1 cellular context compared by ENCODE assay signal in genomic region chr2:231411871-231412615, GRCh38.
TF ChIP-seq lines count a peak whose summit lies in the region.

No MANE protein-coding gene starts in this region.

TF ChIP-seq in H1, 55 proteins besides CTCF, POLR2A, EP300 and RAD21:
- TF ChIP-seq ZNF274 (IDR thresholded peaks at IDR 0.05; ENCODE audit: borderline replicate concordance, extremely low read depth, low read length) (no peak), ATF3 (IDR thresholded peaks at IDR 0.05; ENCODE audit: insufficient read depth, low read depth, low read length) (no peak), SAP30 (IDR thresholded peaks at IDR 0.05; ENCODE audit: insufficient read depth, insufficient replicate concordance, low read length) (no peak), ASH2L (IDR thresholded peaks at IDR 0.05; ENCODE audit: low read length) (peak; percentile 17), TAF7 (optimal IDR thresholded peaks at IDR 0.05; ENCODE audit: borderline replicate concordance, low read depth, low read length) (no peak), RFX5 (IDR thresholded peaks at IDR 0.05; ENCODE audit: borderline replicate concordance, low read depth, low read length) (no peak), POLR2AphosphoS5 (IDR thresholded peaks at IDR 0.05; ENCODE audit: low read depth, low read length) (peak; percentile 51; the same call in 1 of the 2 replicates), HDAC2 (IDR thresholded peaks at IDR 0.05; ENCODE audit: borderline replicate concordance in 1 of 2, low read depth in 2 of 2, low read length in 2 of 2) (peak; percentile 73 to 95; a peak in 3 of 4 replicates), MAX (IDR thresholded peaks at IDR 0.05) (peak; percentile 52), YY1 (IDR thresholded peaks at IDR 0.05; ENCODE audit: low read depth, low read length) (no peak), CREB1 (IDR thresholded peaks at IDR 0.05) (peak; percentile 82), TCF12 (IDR thresholded peaks at IDR 0.05; ENCODE audit: low read depth, low read length) (no peak), EGR1 (IDR thresholded peaks at IDR 0.05; ENCODE audit: borderline replicate concordance, low read depth, low read length) (peak; percentile 43; the same call in 1 of the 2 replicates), POU5F1 (IDR thresholded peaks at IDR 0.05; ENCODE audit: low read depth, low read length) (no peak), TBP (IDR thresholded peaks at IDR 0.05; ENCODE audit: low read depth, low read length) (no peak; the same call in 1 of the 2 replicates), KDM4A (IDR thresholded peaks at IDR 0.05; ENCODE audit: low read depth, low read length, severe bottlenecking) (peak; percentile 47), JUN (IDR thresholded peaks at IDR 0.05; ENCODE audit: low read depth, low read length) (no peak), SRF (IDR thresholded peaks at IDR 0.05; ENCODE audit: low read depth, low read length) (no peak), HDAC6 (IDR thresholded peaks at IDR 0.05; ENCODE audit: low read depth, low read length) (no peak), SIX5 (IDR thresholded peaks at IDR 0.05; ENCODE audit: low read depth, low read length) (no peak), NRF1 (IDR thresholded peaks at IDR 0.05; ENCODE audit: low read depth, low read length) (no peak), GABPA (IDR thresholded peaks at IDR 0.05; ENCODE audit: borderline replicate concordance, insufficient read depth, low read length) (no peak), RBBP5 (IDR thresholded peaks at IDR 0.05; ENCODE audit: borderline replicate concordance, low read depth, low read length) (peak; percentile 64; the same call in 1 of the 2 replicates), SIN3A (conservative IDR thresholded peaks at IDR 0.05 in 1 of 2, IDR thresholded peaks at IDR 0.05 in 1 of 2; ENCODE audit: low read depth in 1 of 2, low read length in 2 of 2) (no peak; a peak in 1 of 4 replicates), SP4 (IDR thresholded peaks at IDR 0.05; ENCODE audit: low read length) (no peak), CBX5 (IDR thresholded peaks at IDR 0.05; ENCODE audit: low read depth, low read length) (no peak), PHF8 (conservative IDR thresholded peaks at IDR 0.05; ENCODE audit: low read depth, low read length) (no peak; the same call in 1 of the 2 replicates), CTBP2 (IDR thresholded peaks at IDR 0.05; ENCODE audit: borderline replicate concordance, insufficient read depth, insufficient read length, low read length) (peak; percentile 50), BCL11A (IDR thresholded peaks at IDR 0.05; ENCODE audit: low read depth in 2 of 2, low read length in 2 of 2) (no peak), SUZ12 (IDR thresholded peaks at IDR 0.05; ENCODE audit: low read length) (no peak), RNF2 (IDR thresholded peaks at IDR 0.05; ENCODE audit: borderline replicate concordance, low read depth, low read length, missing control alignments, poor library complexity, severe bottlenecking) (no peak), MAFK (IDR thresholded peaks at IDR 0.05; ENCODE audit: low read depth, low read length) (no peak), GTF2F1 (IDR thresholded peaks at IDR 0.05; ENCODE audit: borderline replicate concordance, low read depth, low read length) (peak; percentile 26; the same call in 1 of the 2 replicates), KDM5A (IDR thresholded peaks at IDR 0.05; ENCODE audit: low read length) (no peak), KDM1A (IDR thresholded peaks at IDR 0.05; ENCODE audit: borderline replicate concordance, low read length) (no peak), NANOG (IDR thresholded peaks at IDR 0.05; ENCODE audit: insufficient read depth, low read depth, low read length, poor library complexity, severe bottlenecking) (no peak), SIRT6 (IDR thresholded peaks at IDR 0.05; ENCODE audit: low read length) (no peak), RXRA (IDR thresholded peaks at IDR 0.05; ENCODE audit: insufficient read depth, low read depth, low read length) (no peak), FOSL1 (IDR thresholded peaks at IDR 0.05; ENCODE audit: insufficient read depth, low read depth, low read length) (no peak), CHD2 (IDR thresholded peaks at IDR 0.05; ENCODE audit: low read length) (no peak), JUND (IDR thresholded peaks at IDR 0.05; ENCODE audit: low read length) (no peak), SP2 (IDR thresholded peaks at IDR 0.05; ENCODE audit: low read length) (no peak), EZH2 (IDR thresholded peaks at IDR 0.05; ENCODE audit: low read depth, low read length, severe bottlenecking) (no peak), BACH1 (IDR thresholded peaks at IDR 0.05; ENCODE audit: low read length) (peak; percentile 58; the same call in 1 of the 2 replicates), TAF1 (IDR thresholded peaks at IDR 0.05; ENCODE audit: low read depth, low read length) (peak; percentile 33; the same call in 1 of the 2 replicates), CEBPB (IDR thresholded peaks at IDR 0.05; ENCODE audit: low read depth, low read length) (no peak), SP1 (IDR thresholded peaks at IDR 0.05; ENCODE audit: low read depth, low read length) (0 out of 2 replicates have a peak, but pooled peaks have one; percentile 33), TEAD4 (IDR thresholded peaks at IDR 0.05; ENCODE audit: low read depth, low read length) (peak; percentile 95), BRCA1 (IDR thresholded peaks at IDR 0.05; ENCODE audit: low read depth, low read length) (no peak), CHD1 (IDR thresholded peaks at IDR 0.05; ENCODE audit: low read depth, low read length) (no peak), CBX8 (IDR thresholded peaks at IDR 0.05; ENCODE audit: borderline replicate concordance, low read depth, low read length) (no peak)
- TF ChIP-seq, protein P1, sequence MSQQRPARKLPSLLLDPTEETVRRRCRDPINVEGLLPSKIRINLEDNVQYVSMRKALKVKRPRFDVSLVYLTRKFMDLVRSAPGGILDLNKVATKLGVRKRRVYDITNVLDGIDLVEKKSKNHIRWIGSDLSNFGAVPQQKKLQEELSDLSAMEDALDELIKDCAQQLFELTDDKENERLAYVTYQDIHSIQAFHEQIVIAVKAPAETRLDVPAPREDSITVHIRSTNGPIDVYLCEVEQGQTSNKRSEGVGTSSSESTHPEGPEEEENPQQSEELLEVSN (IDR thresholded peaks at IDR 0.05): peak; percentile 31; the same call in 1 of the 2 replicates
- TF ChIP-seq, protein P2, sequence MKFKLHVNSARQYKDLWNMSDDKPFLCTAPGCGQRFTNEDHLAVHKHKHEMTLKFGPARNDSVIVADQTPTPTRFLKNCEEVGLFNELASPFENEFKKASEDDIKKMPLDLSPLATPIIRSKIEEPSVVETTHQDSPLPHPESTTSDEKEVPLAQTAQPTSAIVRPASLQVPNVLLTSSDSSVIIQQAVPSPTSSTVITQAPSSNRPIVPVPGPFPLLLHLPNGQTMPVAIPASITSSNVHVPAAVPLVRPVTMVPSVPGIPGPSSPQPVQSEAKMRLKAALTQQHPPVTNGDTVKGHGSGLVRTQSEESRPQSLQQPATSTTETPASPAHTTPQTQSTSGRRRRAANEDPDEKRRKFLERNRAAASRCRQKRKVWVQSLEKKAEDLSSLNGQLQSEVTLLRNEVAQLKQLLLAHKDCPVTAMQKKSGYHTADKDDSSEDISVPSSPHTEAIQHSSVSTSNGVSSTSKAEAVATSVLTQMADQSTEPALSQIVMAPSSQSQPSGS (IDR thresholded peaks at IDR 0.05; ENCODE audit: low read length): no peak
- TF ChIP-seq, protein P3, sequence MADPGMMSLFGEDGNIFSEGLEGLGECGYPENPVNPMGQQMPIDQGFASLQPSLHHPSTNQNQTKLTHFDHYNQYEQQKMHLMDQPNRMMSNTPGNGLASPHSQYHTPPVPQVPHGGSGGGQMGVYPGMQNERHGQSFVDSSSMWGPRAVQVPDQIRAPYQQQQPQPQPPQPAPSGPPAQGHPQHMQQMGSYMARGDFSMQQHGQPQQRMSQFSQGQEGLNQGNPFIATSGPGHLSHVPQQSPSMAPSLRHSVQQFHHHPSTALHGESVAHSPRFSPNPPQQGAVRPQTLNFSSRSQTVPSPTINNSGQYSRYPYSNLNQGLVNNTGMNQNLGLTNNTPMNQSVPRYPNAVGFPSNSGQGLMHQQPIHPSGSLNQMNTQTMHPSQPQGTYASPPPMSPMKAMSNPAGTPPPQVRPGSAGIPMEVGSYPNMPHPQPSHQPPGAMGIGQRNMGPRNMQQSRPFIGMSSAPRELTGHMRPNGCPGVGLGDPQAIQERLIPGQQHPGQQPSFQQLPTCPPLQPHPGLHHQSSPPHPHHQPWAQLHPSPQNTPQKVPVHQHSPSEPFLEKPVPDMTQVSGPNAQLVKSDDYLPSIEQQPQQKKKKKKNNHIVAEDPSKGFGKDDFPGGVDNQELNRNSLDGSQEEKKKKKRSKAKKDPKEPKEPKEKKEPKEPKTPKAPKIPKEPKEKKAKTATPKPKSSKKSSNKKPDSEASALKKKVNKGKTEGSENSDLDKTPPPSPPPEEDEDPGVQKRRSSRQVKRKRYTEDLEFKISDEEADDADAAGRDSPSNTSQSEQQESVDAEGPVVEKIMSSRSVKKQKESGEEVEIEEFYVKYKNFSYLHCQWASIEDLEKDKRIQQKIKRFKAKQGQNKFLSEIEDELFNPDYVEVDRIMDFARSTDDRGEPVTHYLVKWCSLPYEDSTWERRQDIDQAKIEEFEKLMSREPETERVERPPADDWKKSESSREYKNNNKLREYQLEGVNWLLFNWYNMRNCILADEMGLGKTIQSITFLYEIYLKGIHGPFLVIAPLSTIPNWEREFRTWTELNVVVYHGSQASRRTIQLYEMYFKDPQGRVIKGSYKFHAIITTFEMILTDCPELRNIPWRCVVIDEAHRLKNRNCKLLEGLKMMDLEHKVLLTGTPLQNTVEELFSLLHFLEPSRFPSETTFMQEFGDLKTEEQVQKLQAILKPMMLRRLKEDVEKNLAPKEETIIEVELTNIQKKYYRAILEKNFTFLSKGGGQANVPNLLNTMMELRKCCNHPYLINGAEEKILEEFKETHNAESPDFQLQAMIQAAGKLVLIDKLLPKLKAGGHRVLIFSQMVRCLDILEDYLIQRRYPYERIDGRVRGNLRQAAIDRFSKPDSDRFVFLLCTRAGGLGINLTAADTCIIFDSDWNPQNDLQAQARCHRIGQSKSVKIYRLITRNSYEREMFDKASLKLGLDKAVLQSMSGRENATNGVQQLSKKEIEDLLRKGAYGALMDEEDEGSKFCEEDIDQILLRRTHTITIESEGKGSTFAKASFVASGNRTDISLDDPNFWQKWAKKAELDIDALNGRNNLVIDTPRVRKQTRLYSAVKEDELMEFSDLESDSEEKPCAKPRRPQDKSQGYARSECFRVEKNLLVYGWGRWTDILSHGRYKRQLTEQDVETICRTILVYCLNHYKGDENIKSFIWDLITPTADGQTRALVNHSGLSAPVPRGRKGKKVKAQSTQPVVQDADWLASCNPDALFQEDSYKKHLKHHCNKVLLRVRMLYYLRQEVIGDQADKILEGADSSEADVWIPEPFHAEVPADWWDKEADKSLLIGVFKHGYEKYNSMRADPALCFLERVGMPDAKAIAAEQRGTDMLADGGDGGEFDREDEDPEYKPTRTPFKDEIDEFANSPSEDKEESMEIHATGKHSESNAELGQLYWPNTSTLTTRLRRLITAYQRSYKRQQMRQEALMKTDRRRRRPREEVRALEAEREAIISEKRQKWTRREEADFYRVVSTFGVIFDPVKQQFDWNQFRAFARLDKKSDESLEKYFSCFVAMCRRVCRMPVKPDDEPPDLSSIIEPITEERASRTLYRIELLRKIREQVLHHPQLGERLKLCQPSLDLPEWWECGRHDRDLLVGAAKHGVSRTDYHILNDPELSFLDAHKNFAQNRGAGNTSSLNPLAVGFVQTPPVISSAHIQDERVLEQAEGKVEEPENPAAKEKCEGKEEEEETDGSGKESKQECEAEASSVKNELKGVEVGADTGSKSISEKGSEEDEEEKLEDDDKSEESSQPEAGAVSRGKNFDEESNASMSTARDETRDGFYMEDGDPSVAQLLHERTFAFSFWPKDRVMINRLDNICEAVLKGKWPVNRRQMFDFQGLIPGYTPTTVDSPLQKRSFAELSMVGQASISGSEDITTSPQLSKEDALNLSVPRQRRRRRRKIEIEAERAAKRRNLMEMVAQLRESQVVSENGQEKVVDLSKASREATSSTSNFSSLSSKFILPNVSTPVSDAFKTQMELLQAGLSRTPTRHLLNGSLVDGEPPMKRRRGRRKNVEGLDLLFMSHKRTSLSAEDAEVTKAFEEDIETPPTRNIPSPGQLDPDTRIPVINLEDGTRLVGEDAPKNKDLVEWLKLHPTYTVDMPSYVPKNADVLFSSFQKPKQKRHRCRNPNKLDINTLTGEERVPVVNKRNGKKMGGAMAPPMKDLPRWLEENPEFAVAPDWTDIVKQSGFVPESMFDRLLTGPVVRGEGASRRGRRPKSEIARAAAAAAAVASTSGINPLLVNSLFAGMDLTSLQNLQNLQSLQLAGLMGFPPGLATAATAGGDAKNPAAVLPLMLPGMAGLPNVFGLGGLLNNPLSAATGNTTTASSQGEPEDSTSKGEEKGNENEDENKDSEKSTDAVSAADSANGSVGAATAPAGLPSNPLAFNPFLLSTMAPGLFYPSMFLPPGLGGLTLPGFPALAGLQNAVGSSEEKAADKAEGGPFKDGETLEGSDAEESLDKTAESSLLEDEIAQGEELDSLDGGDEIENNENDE (IDR thresholded peaks at IDR 0.05; ENCODE audit: insufficient replicate concordance, low read length): no peak
- TF ChIP-seq, protein P4, sequence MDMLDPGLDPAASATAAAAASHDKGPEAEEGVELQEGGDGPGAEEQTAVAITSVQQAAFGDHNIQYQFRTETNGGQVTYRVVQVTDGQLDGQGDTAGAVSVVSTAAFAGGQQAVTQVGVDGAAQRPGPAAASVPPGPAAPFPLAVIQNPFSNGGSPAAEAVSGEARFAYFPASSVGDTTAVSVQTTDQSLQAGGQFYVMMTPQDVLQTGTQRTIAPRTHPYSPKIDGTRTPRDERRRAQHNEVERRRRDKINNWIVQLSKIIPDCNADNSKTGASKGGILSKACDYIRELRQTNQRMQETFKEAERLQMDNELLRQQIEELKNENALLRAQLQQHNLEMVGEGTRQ (IDR thresholded peaks at IDR 0.05; ENCODE audit: low read length): no peak
TF ChIP-seq in H1: peak in this region for 15.
